In the genomic region with DNA sequence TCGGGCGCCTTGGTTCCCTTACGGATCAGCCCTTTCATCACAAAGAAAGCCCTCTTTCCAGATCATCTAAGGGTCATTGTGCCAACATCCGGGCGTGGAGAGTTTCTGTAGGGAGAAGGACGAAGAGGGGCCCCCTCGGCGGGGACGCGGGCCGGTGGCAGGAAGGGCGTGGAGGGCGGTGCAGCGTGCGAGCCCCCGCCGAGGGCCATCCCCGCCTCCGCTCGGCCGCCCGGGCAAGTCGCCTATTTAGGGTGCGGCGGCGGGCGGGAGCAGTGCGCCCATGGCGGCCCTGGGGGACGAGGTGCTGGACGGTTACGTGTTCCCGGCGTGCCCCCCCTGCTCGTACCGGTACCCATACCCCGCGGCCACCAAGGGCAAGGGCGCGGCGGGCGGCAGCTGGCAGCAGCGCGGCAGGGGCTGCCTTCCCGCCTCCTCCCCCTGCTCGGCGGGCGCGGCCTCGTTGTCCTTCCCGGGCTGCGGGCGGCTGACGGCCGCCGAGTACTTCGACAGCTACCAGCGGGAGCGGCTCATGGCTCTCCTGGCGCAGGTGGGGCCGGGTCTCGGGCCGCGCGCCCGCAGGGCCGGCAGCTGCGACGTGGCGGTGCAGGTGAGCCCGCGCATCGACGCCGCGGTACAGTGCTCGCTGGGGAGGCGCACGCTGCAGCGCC, we compare ENCODE assay signal across 8 cellular contexts. TPM values are rescaled to one million over a fixed set of nuclear protein-coding genes. Genes with fewer than 3 reads are reported as not detected.
DNase-seq lines count a peak whose midpoint lies in the region; ATAC-seq and TF ChIP-seq lines count a peak whose summit lies in the region.

A gene with protein sequence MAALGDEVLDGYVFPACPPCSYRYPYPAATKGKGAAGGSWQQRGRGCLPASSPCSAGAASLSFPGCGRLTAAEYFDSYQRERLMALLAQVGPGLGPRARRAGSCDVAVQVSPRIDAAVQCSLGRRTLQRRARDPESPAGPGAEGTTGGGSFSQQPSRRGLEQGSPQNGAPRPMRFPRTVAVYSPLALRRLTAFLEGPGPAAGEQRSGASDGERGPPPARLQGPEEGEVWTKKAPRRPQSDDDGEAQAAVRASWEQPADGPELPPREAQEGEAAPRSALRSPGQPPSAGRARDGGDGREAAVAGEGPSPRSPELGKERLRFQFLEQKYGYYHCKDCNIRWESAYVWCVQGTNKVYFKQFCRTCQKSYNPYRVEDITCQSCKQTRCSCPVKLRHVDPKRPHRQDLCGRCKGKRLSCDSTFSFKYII (plus strand): TSS at position 241 of the 668 bp plus-strand sequence. CDS start 40 bp downstream, at position 281.

- 96% methylated on average over 22 of the region's 80 CpGs for WGBS in SK-N-SH (ENCODE audit: low lambda C conversion rate)

- no peak for TF ChIP-seq EP300 in SK-N-SH (IDR thresholded peaks at IDR 0.05; ENCODE audit: borderline replicate concordance in 1 of 2, low read depth in 1 of 2, low read length in 1 of 2)

- CTCF ChIA-PET in SK-N-SH (lab: Yijun Ruan, JAX) = interaction anchor here (7.9 kb wide), 1 partner anchor 56 kb away, joined by 40 read pairs; no protein-coding TSS in a partner anchor

- no peak within 1 kb of the TSS for H2AFZ ChIP-seq in SK-N-SH (ENCODE audit: low read depth)

- no peak within 1 kb of the TSS for H3K27ac ChIP-seq in SK-N-SH (ENCODE audit: low read depth in 2 of 2, low read length in 1 of 2)

- no peaks in the 10 kb centered on the region for H3K79me2 ChIP-seq in SK-N-SH (ENCODE audit: insufficient read depth)

- H3F3A ChIP-seq in SK-N-SH (replicated peaks; ENCODE audit: insufficient read depth) = peaks cover 10% of the 10 kb centered on the region

- intact Hi-C loops in activated T-helper 1 cell treated with anti-CD3 and anti-CD28 coated beads, Interleukin-12 subunit alpha, Interleukin-12 subunit beta, Interleukin-2, Interleukin-4 antibody, amounts not matched to agents 30 ng/mL and 10 ng/mL and 1 ng/mL, durations not matched to agents 14 hours and 24 hours and 36 hours (cut with micrococcal nuclease) = no loop called here

- H3K9me2 ChIP-seq in SK-N-SH = no peaks in the 10 kb centered on the region

- POLR2A ChIA-PET in SK-N-SH (lab: Yijun Ruan, JAX) = no interaction called here

- H3K36me3 Mint-ChIP-seq in activated T-helper 1 cell treated with anti-CD3 and anti-CD28 coated beads, Interleukin-12 subunit alpha, Interleukin-12 subunit beta, Interleukin-2, Interleukin-4 antibody, amounts not matched to agents 30 ng/mL and 10 ng/mL and 1 ng/mL, durations not matched to agents 14 hours and 24 hours and 36 hours (ENCODE audit: low read depth) = no peaks in the 10 kb centered on the region
- peaks cover 0 to 3% of the 10 kb centered on the region in 2 donors for H3K36me3 Mint-ChIP-seq in stimulated activated naive B cell treated with anti-CD40 and anti-IgM and Interleukin-4, amounts not matched to agents 10 μg/mL and 1 μg/mL and 100 μg/mL, for 72 hours

- H3K9me3 ChIP-seq in iPS-15b (ENCODE audit: control insufficient read depth, insufficient read depth, low read length) (no peaks in the 10 kb centered on the region), SK-N-SH (no peaks in the 10 kb centered on the region)

- no peaks in the 10 kb centered on the region for H3K9me3 Mint-ChIP-seq in activated T-helper 1 cell treated with anti-CD3 and anti-CD28 coated beads, Interleukin-12 subunit alpha, Interleukin-12 subunit beta, Interleukin-2, Interleukin-4 antibody, amounts not matched to agents 30 ng/mL and 10 ng/mL and 1 ng/mL, durations not matched to agents 14 hours and 24 hours and 36 hours
- no peaks in the 10 kb centered on the region for H3K9me3 Mint-ChIP-seq in stimulated activated naive B cell treated with anti-CD40 and anti-IgM and Interleukin-4, amounts not matched to agents 10 μg/mL and 1 μg/mL and 100 μg/mL, for 72 hours

- H3K4me1 ChIP-seq in iPS-15b (ENCODE audit: control insufficient read depth, insufficient read depth, low read length) (peaks cover 4% of the 10 kb centered on the region), SK-N-SH (ENCODE audit: control insufficient read depth in 1 of 2, insufficient read depth in 2 of 2, low read depth in 1 of 2, low read length in 1 of 2) (no peaks in the 10 kb centered on the region; a peak in 1 of 4 replicates)

- peak within 1 kb of the TSS; percentile 33 for H3K4me3 Mint-ChIP-seq in activated T-helper 1 cell treated with anti-CD3 and anti-CD28 coated beads, Interleukin-12 subunit alpha, Interleukin-12 subunit beta, Interleukin-2, Interleukin-4 antibody, amounts not matched to agents 30 ng/mL and 10 ng/mL and 1 ng/mL, durations not matched to agents 14 hours and 24 hours and 36 hours
- H3K4me3 Mint-ChIP-seq in stimulated activated naive B cell treated with anti-CD40 and anti-IgM and Interleukin-4, amounts not matched to agents 10 μg/mL and 1 μg/mL and 100 μg/mL, for 72 hours = peak within 1 kb of the TSS; percentile 76 to 80

- H3K36me3 ChIP-seq in iPS-15b (ENCODE audit: control insufficient read depth, insufficient read depth, low read length) (no peaks in the 10 kb centered on the region), SK-N-SH (replicated peaks in 1 of 2; ENCODE audit: control insufficient read depth in 1 of 2, insufficient read depth in 2 of 2, low read length in 1 of 2) (peaks cover 3 to 9% of the 10 kb centered on the region in 2 experiments)

- H3K27me3 ChIP-seq in iPS-15b (ENCODE audit: control insufficient read depth, insufficient read depth, low read length) (peaks cover 74% of the 10 kb centered on the region), SK-N-SH (ENCODE audit: insufficient read depth) (no peaks in the 10 kb centered on the region)

- no peaks in the 10 kb centered on the region for H4K20me1 ChIP-seq in SK-N-SH (ENCODE audit: insufficient read depth)

- H3K27me3 Mint-ChIP-seq in activated T-helper 1 cell treated with anti-CD3 and anti-CD28 coated beads, Interleukin-12 subunit alpha, Interleukin-12 subunit beta, Interleukin-2, Interleukin-4 antibody, amounts not matched to agents 30 ng/mL and 10 ng/mL and 1 ng/mL, durations not matched to agents 14 hours and 24 hours and 36 hours (ENCODE audit: insufficient read depth) = peaks cover 56% of the 10 kb centered on the region
- peaks cover 25 to 28% of the 10 kb centered on the region in 2 donors for H3K27me3 Mint-ChIP-seq in stimulated activated naive B cell treated with anti-CD40 and anti-IgM and Interleukin-4, amounts not matched to agents 10 μg/mL and 1 μg/mL and 100 μg/mL, for 72 hours

- no peak within 1 kb of the TSS for H3K27ac Mint-ChIP-seq in activated T-helper 1 cell treated with anti-CD3 and anti-CD28 coated beads, Interleukin-12 subunit alpha, Interleukin-12 subunit beta, Interleukin-2, Interleukin-4 antibody, amounts not matched to agents 30 ng/mL and 10 ng/mL and 1 ng/mL, durations not matched to agents 14 hours and 24 hours and 36 hours
- H3K27ac Mint-ChIP-seq in stimulated activated naive B cell treated with anti-CD40 and anti-IgM and Interleukin-4, amounts not matched to agents 10 μg/mL and 1 μg/mL and 100 μg/mL, for 72 hours = peak within 1 kb of the TSS; percentile 68

- no peak for TF ChIP-seq CTCF in SK-N-SH (IDR thresholded peaks at IDR 0.05)

- H3K4me3 ChIP-seq in iPS-15b (ENCODE audit: low read depth, low read length) (peak within 1 kb of the TSS; percentile 47), SK-N-SH (ENCODE audit: low read depth in 2 of 2, low read length in 1 of 2) (no peak within 1 kb of the TSS)

- peak in 1 of 2 donors; percentile 25 for ATAC-seq in stimulated activated naive B cell treated with anti-CD40 and anti-IgM and Interleukin-4, amounts not matched to agents 10 μg/mL and 1 μg/mL and 100 μg/mL, for 72 hours (replicated peaks)

- H3K9ac ChIP-seq in iPS-15b (ENCODE audit: low read depth, low read length) (no peak within 1 kb of the TSS), SK-N-SH (no peak within 1 kb of the TSS)

- H3K4me2 ChIP-seq in SK-N-SH = no peak within 1 kb of the TSS

- TF ChIP-seq RAD21 in SK-N-SH (IDR thresholded peaks at IDR 0.05; ENCODE audit: low read length) = no peak

- H3K4me1 Mint-ChIP-seq in activated T-helper 1 cell treated with anti-CD3 and anti-CD28 coated beads, Interleukin-12 subunit alpha, Interleukin-12 subunit beta, Interleukin-2, Interleukin-4 antibody, amounts not matched to agents 30 ng/mL and 10 ng/mL and 1 ng/mL, durations not matched to agents 14 hours and 24 hours and 36 hours (ENCODE audit: low read depth) = no peaks in the 10 kb centered on the region
- H3K4me1 Mint-ChIP-seq in stimulated activated naive B cell treated with anti-CD40 and anti-IgM and Interleukin-4, amounts not matched to agents 10 μg/mL and 1 μg/mL and 100 μg/mL, for 72 hours = peaks cover 2 to 4% of the 10 kb centered on the region in 2 donors

- peak; percentile 34 for DNase-seq in NCI-H1092 treated with DMSO at 0.1 percent for 48 hours (lab: John Stamatoyannopoulos, UW)
- no peak for DNase-seq in NCI-H1092 (lab: John Stamatoyannopoulos, UW)
- no peak for DNase-seq in activated T-helper 1 cell treated with anti-CD3 and anti-CD28 coated beads, Interleukin-12 subunit alpha, Interleukin-12 subunit beta, Interleukin-2, Interleukin-4 antibody, amounts not matched to agents 30 ng/mL and 10 ng/mL and 1 ng/mL, durations not matched to agents 14 hours and 24 hours and 36 hours (ENCODE audit: low spot score)
- DNase-seq in stimulated activated naive B cell treated with anti-CD40 and anti-IgM and Interleukin-4, amounts not matched to agents 10 μg/mL and 1 μg/mL and 100 μg/mL, for 72 hours = no peak
- DNase-seq in SK-N-DZ (ENCODE audit: low spot score) = no peak
- no peak for DNase-seq in SK-N-SH
- no peak for DNase-seq in H4 (ENCODE audit: low spot score)

TF ChIP-seq in SK-N-SH, 30 proteins besides CTCF, POLR2A, EP300 and RAD21 (continues in another document):
- TF ChIP-seq FOXM1 (IDR thresholded peaks at IDR 0.05; ENCODE audit: low read depth) (no peak), POLR2AphosphoS5 (IDR thresholded peaks at IDR 0.05; ENCODE audit: low read depth, low read length) (no peak), JUND (IDR thresholded peaks at IDR 0.05) (no peak), EZH2phosphoT487 (IDR thresholded peaks at IDR 0.05; ENCODE audit: borderline replicate concordance, low read depth) (no peak), NRF1 (IDR thresholded peaks at IDR 0.05; ENCODE audit: low read depth, low read length) (no peak)

RNA-seq across cellular contexts. Expression of the gene that starts here (rescaled TPM):
- not detected in 2 replicates for total RNA-seq in activated T-helper 1 cell treated with anti-CD3 and anti-CD28 coated beads, Interleukin-12 subunit alpha, Interleukin-12 subunit beta, Interleukin-2, Interleukin-4 antibody, amounts not matched to agents 30 ng/mL and 10 ng/mL and 1 ng/mL, durations not matched to agents 14 hours and 24 hours and 36 hours
- polyA plus RNA-seq in SK-N-DZ (2014; cell fraction: cytosol; rRNA removed) = 0.81 and 2.0 TPM in 2 replicates
- polyA plus RNA-seq in SK-N-DZ (2014; cell fraction: nucleus; rRNA removed) = 9.6 and 12.5 TPM in 2 replicates
- polyA plus RNA-seq in SK-N-SH (2012; rRNA removed) = not detected in 2 replicates
- 0.01 and 0.03 TPM in 2 replicates for polyA plus RNA-seq in SK-N-SH (2012; cell fraction: cytosol; rRNA removed)
- 0.20 and 0.48 TPM in 2 replicates for polyA plus RNA-seq in SK-N-SH (2012; cell fraction: nucleus; rRNA removed)
- not detected in 2 replicates for total RNA-seq in H4 (2014; rRNA removed; shearing (Covaris generic))
